ENCODE assay signal across 15 cellular contexts in the genomic region with DNA sequence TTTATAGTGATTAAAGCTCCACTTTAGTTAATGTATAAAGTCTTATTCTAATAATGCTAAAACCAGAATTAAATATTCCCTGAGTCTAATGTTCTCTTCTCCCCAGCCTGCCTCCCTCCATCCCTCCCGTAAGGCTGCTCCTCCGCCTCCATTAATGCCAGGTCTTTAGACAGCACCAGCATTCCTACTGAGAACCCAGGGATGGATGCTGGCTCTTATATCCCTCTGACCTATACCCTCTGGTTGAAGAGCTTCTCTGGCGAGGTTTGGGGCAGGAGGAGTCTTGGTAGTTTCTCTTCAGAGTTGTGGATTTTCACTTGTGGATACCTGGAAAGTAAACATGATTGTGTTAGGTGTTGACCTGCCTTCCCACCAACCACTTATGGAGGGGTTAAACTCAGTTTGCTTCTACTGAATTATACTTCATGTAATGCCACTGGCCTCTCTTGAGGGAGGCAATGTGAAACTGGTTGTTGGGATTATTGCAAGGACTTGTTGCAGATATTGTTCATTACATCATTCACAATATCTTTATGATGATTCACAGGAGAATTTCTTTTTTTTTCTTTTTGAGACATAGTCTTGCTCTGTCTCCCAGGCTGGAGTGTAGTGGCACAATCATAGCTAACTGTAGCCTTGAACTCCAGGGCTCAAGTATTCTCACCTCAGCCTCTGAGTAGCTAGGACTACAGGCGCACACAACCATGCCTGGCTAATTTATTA. TPM values are rescaled to one million over a fixed set of nuclear protein-coding genes. Genes with fewer than 3 reads are reported as not detected.
A peak's percentile ranks its signal among the peaks of the same experiment; 100 is the strongest.
DNase-seq lines count a peak whose midpoint lies in the region; ATAC-seq and TF ChIP-seq lines count a peak whose summit lies in the region.
"Had no signal": no experiment of that assay in that cellular context is flagged by ENCODE, and none has a peak within 500 bp of the region (broad histone marks: within the 10 kb centered on the region; RNA-seq: fewer than 3 reads in every experiment).

No MANE protein-coding gene starts in this region.

- no peaks in the 10 kb centered on the region for H3K4me1 ChIP-seq in breast epithelium

- CTCF ChIA-PET in MCF 10A (lab: Yijun Ruan, JAX), result interaction anchor here (0.6 to 1.7 kb wide), 6 partner anchors 11 to 881 kb away, joined by 3 to 9 read pairs (median 4); a partner anchor contains a TSS

- intact Hi-C loops in MCF 10A (cut with micrococcal nuclease), result loop anchor here (5.0 kb wide), 1 partner anchor 46 kb away; no protein-coding TSS in a partner anchor
- intact Hi-C loops in breast epithelium (cut with DNase I; ENCODE audit: low total_unique reads), result no loop called here
- intact Hi-C loops in posterior vena cava (cut with DNase I), result no loop called here

- H3K9me3 Mint-ChIP-seq in MCF 10A (ENCODE audit: unreplicated experiment), result no peaks in the 10 kb centered on the region
- H3K9me3 Mint-ChIP-seq in activated naive CD4-positive, alpha-beta T cell treated with anti-CD3 and anti-CD28 coated beads, Interleukin-2, amount 50 U/mL, for 72 hours, result no peaks in the 10 kb centered on the region

- no peak overlapping the region for H3K4me3 Mint-ChIP-seq in MCF 10A (ENCODE audit: unreplicated experiment)

- H3K27ac ChIP-seq in breast epithelium, result no peak overlapping the region
- H3K27ac ChIP-seq: dorsolateral prefrontal cortex, hepatocyte, upper lobe of right lung had no signal

- TF ChIP-seq POLR2A in breast epithelium (IDR thresholded peaks at IDR 0.05) (no peak), GM18505 (IDR thresholded peaks at IDR 0.05; ENCODE audit: borderline replicate concordance, extremely low read depth, insufficient read depth, insufficient read length) (no peak)

- H3K36me3 Mint-ChIP-seq in MCF 10A (ENCODE audit: insufficient read depth, unreplicated experiment), result no peaks in the 10 kb centered on the region
- H3K36me3 Mint-ChIP-seq in activated naive CD4-positive, alpha-beta T cell treated with anti-CD3 and anti-CD28 coated beads, Interleukin-2, amount 50 U/mL, for 72 hours, result no peaks in the 10 kb centered on the region

- no peaks in the 10 kb centered on the region for H3K9me3 ChIP-seq in breast epithelium
- H3K9me3 ChIP-seq: upper lobe of right lung had no signal

- H3K36me3 ChIP-seq in breast epithelium, result no peaks in the 10 kb centered on the region
- H3K36me3 ChIP-seq: upper lobe of right lung had no signal

- no peak for ATAC-seq in activated naive CD4-positive, alpha-beta T cell treated with anti-CD3 and anti-CD28 coated beads, Interleukin-2, amount 50 U/mL, for 72 hours
- ATAC-seq in GM18505 (IDR thresholded peaks at IDR 0.05; ENCODE audit: unreplicated experiment), result no peak
- ATAC-seq: upper lobe of right lung had no signal

- TF ChIP-seq CTCF in MCF 10A (IDR thresholded peaks at IDR 0.05; ENCODE audit: unreplicated experiment) (no peak), breast epithelium (IDR thresholded peaks at IDR 0.05) (no peak), foreskin fibroblast (IDR thresholded peaks at IDR 0.05; ENCODE audit: low read depth, low read length) (no peak)

- POLR2A ChIA-PET in MCF 10A (lab: Yijun Ruan, JAX), result interaction anchor here (0.6 to 2.2 kb wide), 5 partner anchors 7 to 90 kb away, joined by 3 to 11 read pairs (median 4); a partner anchor contains a TSS

- DNase-seq in MCF 10A (ENCODE audit: unreplicated experiment) (peak; percentile 35), breast epithelium (ENCODE audit: low spot score in 2 of 2) (no peak), foreskin fibroblast (peak; percentile 18 to 66), nucleus accumbens (lab: John Stamatoyannopoulos, UW) (no peak), GF-D8 (lab: John Stamatoyannopoulos, UW) (no peak), posterior vena cava (ENCODE audit: low spot score) (no peak)
- DNase-seq in activated naive CD4-positive, alpha-beta T cell treated with anti-CD3 and anti-CD28 coated beads, Interleukin-2, amount 50 U/mL, for 72 hours (ENCODE audit: low spot score in 2 of 2), result no peak
- DNase-seq: activated CD4-positive, alpha-beta T cell treated with anti-CD3 and anti-CD28 coated beads, Interleukin-2, amount 50 U/mL, for 48 hours; dorsolateral prefrontal cortex; H7; NCI-H345; upper lobe of right lung had no signal

- H3K27me3 ChIP-seq in breast epithelium, result no peaks in the 10 kb centered on the region
- H3K27me3 ChIP-seq: hepatocyte, upper lobe of right lung had no signal

- H3K27ac Mint-ChIP-seq in MCF 10A (ENCODE audit: low read depth, unreplicated experiment), result no peak overlapping the region
- peak overlapping the region; percentile 7 to 51 for H3K27ac Mint-ChIP-seq in activated naive CD4-positive, alpha-beta T cell treated with anti-CD3 and anti-CD28 coated beads, Interleukin-2, amount 50 U/mL, for 72 hours

- no peaks in the 10 kb centered on the region for H3K4me1 Mint-ChIP-seq in MCF 10A (ENCODE audit: insufficient read depth, unreplicated experiment)

- H3K4me3 ChIP-seq in breast epithelium, result no peak overlapping the region
- no peak overlapping the region for H3K4me3 ChIP-seq in foreskin fibroblast (ENCODE audit: low read depth in 1 of 2, low read length in 2 of 2)
- H3K4me3 ChIP-seq: dorsolateral prefrontal cortex, hepatocyte, lung, upper lobe of right lung had no signal

- no peaks in the 10 kb centered on the region for H3K27me3 Mint-ChIP-seq in MCF 10A (ENCODE audit: insufficient read depth, unreplicated experiment)

- BruUV-seq in MCF 10A (replicated peaks; lab: Mats Ljungman, UMichigan), result TSS peak; percentile 28

RNA-seq across cellular contexts. Expression of a gene that starts 11.1 kb away (rescaled TPM):
- total RNA-seq in MCF 10A (2022) (17.4 and 19.0 TPM in 2 replicates), breast epithelium (10 to 100 TPM in 2 of 3 donors, 1 to 10 TPM in 1; 5.8 to 16.1 (median 15.5) TPM), posterior vena cava (1 to 10 TPM; 6.5 to 9.3 TPM)
- 1 to 10 TPM in 1 of 2 donors, under 1 TPM in 1; 0.41 to 1.5 TPM for total RNA-seq in activated naive CD4-positive, alpha-beta T cell treated with anti-CD3 and anti-CD28 coated beads, Interleukin-2, amount 50 U/mL, for 72 hours

RNA-seq across cellular contexts. Expression of a gene that starts 42.6 kb away (rescaled TPM):
- total RNA-seq in MCF 10A (2022) (not detected in 2 replicates), breast epithelium (1 to 10 TPM; 2.3 to 7.6 (median 6.2) TPM), posterior vena cava (1 to 10 TPM; 5.6 to 8.8 TPM)
- 10 to 100 TPM; 33.8 to 46.3 TPM for total RNA-seq in activated naive CD4-positive, alpha-beta T cell treated with anti-CD3 and anti-CD28 coated beads, Interleukin-2, amount 50 U/mL, for 72 hours

RNA-seq across cellular contexts. Expression of a gene that starts 42.7 kb away (rescaled TPM):
- total RNA-seq in MCF 10A (2022), result 74.2 and 93.2 TPM in 2 replicates
- 100 to 1,000 TPM; 318 to 408 (median 330) TPM for total RNA-seq in breast epithelium
- 100 to 1,000 TPM; 106 to 142 TPM for total RNA-seq in activated naive CD4-positive, alpha-beta T cell treated with anti-CD3 and anti-CD28 coated beads, Interleukin-2, amount 50 U/mL, for 72 hours
- total RNA-seq in posterior vena cava, result 100 to 1,000 TPM; 156 to 169 TPM

Comparison
In these comparisons a context has a peak if more than half of its experiments do, and no peak if none do; other contexts are left out.
1. DNase-seq: peak in MCF 10A (single experiment) and foreskin fibroblast (2 of 2); none in breast epithelium (0 of 2), activated naive CD4-positive, alpha-beta T cell treated with anti-CD3 and anti-CD28 coated beads, Interleukin-2, amount 50 U/mL, for 72 hours (0 of 2), nucleus accumbens (0 of 56), GF-D8 (single experiment) and posterior vena cava (single experiment).